Comparison of ENCODE assay signal across 11 cellular contexts in genomic region chr16:10579575-10579964, GRCh38. TPM values are rescaled to one million over a fixed set of nuclear protein-coding genes. Genes with fewer than 3 reads are reported as not detected.
DNase-seq lines count a peak whose midpoint lies in the region; ATAC-seq and TF ChIP-seq lines count a peak whose summit lies in the region.
"Had no signal": no experiment of that assay in that cellular context is flagged by ENCODE, and none has a peak within 500 bp of the region (broad histone marks: within the 10 kb centered on the region; RNA-seq: fewer than 3 reads in every experiment).

No MANE protein-coding gene starts in this region.

- H3K9ac ChIP-seq in fibroblast of lung (ENCODE audit: insufficient read depth, low read length), result peak overlapping the region; percentile 68
- H3K9ac ChIP-seq in neural progenitor cell, result no peak overlapping the region

- H4K20me1 ChIP-seq in fibroblast of lung (ENCODE audit: control insufficient read depth, extremely low read depth, insufficient read depth, low read length), result no peaks in the 10 kb centered on the region
- H4K20me1 ChIP-seq in neural progenitor cell (ENCODE audit: low read depth), result peaks cover 6% of the 10 kb centered on the region

- no peak for DNase-seq in A673 (ENCODE audit: low spot score)
- DNase-seq in Panc1 (ENCODE audit: low read depth, low spot score), result no peak
- no peak for DNase-seq in fibroblast of lung (ENCODE audit: low read depth in 2 of 2)
- no peak for DNase-seq in neural progenitor cell (ENCODE audit: low spot score)
- DNase-seq in hepatic stellate cell (ENCODE audit: low spot score), result no peak
- no peak for DNase-seq in 8988T
- no peak for DNase-seq in activated CD8-positive, alpha-beta memory T cell treated with anti-CD3 and anti-CD28 coated beads, Interleukin-2, amount 50 U/mL, for 4 hours
- DNase-seq: activated CD4-positive, alpha-beta T cell treated with anti-CD3 and anti-CD28 coated beads for 1 hour; NCI-H446 had no signal

- H3K4me3 ChIP-seq in A673 (ENCODE audit: low read depth, low read length, poor library complexity, severe bottlenecking) (peak overlapping the region; percentile 84), Panc1 (ENCODE audit: low read depth in 2 of 2, low read length in 2 of 2) (peak overlapping the region; percentile 60 to 68), fibroblast of lung (replicated peaks in 1 of 4; ENCODE audit: control extremely low read depth in 1 of 4, insufficient read depth in 1 of 4, low read depth in 3 of 4, low read length in 4 of 4) (peak overlapping the region; percentile 63 to 94 (median 72)), neural progenitor cell (peak overlapping the region; percentile 60)

- H3K9me3 Mint-ChIP-seq in neural progenitor cell, result peaks cover 4% of the 10 kb centered on the region
- H3K9me3 Mint-ChIP-seq: central memory CD8-positive, alpha-beta T cell had no signal

- peaks cover 48% of the 10 kb centered on the region for H3K4me1 Mint-ChIP-seq in neural progenitor cell
- H3K4me1 Mint-ChIP-seq: central memory CD8-positive, alpha-beta T cell had no signal

- peak; percentile 3; the same call in 1 of the 2 replicates for ATAC-seq in Panc1
- no peak for ATAC-seq in HG02970 (IDR thresholded peaks at IDR 0.05; ENCODE audit: low FRiP score, unreplicated experiment)

- H3K4me1 ChIP-seq in A673 (ENCODE audit: insufficient read depth, low read length, poor library complexity, severe bottlenecking), result peaks cover 4% of the 10 kb centered on the region
- H3K4me1 ChIP-seq in Panc1 (ENCODE audit: control insufficient read depth, insufficient read depth, low read length), result peaks cover 7% of the 10 kb centered on the region; the same call in 1 of the 2 replicates
- peaks cover 33% of the 10 kb centered on the region for H3K4me1 ChIP-seq in fibroblast of lung (ENCODE audit: control insufficient read depth, extremely low read depth, insufficient read depth, low read length)
- H3K4me1 ChIP-seq in neural progenitor cell, result peaks cover 42% of the 10 kb centered on the region

- H3K27ac ChIP-seq in A673 (ENCODE audit: low read depth, low read length, poor library complexity, severe bottlenecking), result peak overlapping the region; percentile 79
- no peak overlapping the region; the same call in 1 of the 2 replicates for H3K27ac ChIP-seq in Panc1 (ENCODE audit: low read length)
- H3K27ac ChIP-seq in fibroblast of lung (ENCODE audit: insufficient read depth, low read length), result peak overlapping the region; percentile 75
- no peak overlapping the region for H3K27ac ChIP-seq in neural progenitor cell

- no TSS peak for BruUV-seq in A673 (replicated peaks; lab: Mats Ljungman, UMichigan)
- BruUV-seq in Panc1 (replicated peaks; lab: Mats Ljungman, UMichigan), result TSS peak; percentile 74

- H3K36me3 ChIP-seq in A673 (ENCODE audit: insufficient read depth, low read length, poor library complexity, severe bottlenecking) (no peaks in the 10 kb centered on the region), Panc1 (ENCODE audit: control insufficient read depth, insufficient read depth, low read length) (no peaks in the 10 kb centered on the region), fibroblast of lung (ENCODE audit: control insufficient read depth, insufficient read depth, low read length) (no peaks in the 10 kb centered on the region), neural progenitor cell (no peaks in the 10 kb centered on the region)

- H3K27me3 Mint-ChIP-seq in neural progenitor cell (ENCODE audit: insufficient read depth, low read depth), result peaks cover 11% of the 10 kb centered on the region

- no peak for TF ChIP-seq CTCF in A673 (conservative IDR thresholded peaks at IDR 0.05; ENCODE audit: low read depth, low read length)
- no peak for TF ChIP-seq CTCF in Panc1 (IDR thresholded peaks at IDR 0.05)
- no peak for TF ChIP-seq CTCF in fibroblast of lung (conservative IDR thresholded peaks at IDR 0.05 in 1 of 2, IDR thresholded peaks at IDR 0.05 in 1 of 2; ENCODE audit: low read depth in 1 of 2, low read length in 2 of 2)
- TF ChIP-seq CTCF in neural progenitor cell (IDR thresholded peaks at IDR 0.05), result no peak

- peaks cover 26% of the 10 kb centered on the region for H3K79me2 ChIP-seq in fibroblast of lung (ENCODE audit: control insufficient read depth, insufficient read depth, low read length)
- no peaks in the 10 kb centered on the region for H3K79me2 ChIP-seq in neural progenitor cell (ENCODE audit: low read depth)

- intact Hi-C loops in A673 (cut with micrococcal nuclease; ENCODE audit: unreplicated experiment) (no loop called here), Panc1 (cut with micrococcal nuclease; ENCODE audit: unreplicated experiment) (no loop called here)

- H3K9me3 ChIP-seq in A673 (ENCODE audit: low read depth, low read length, poor library complexity, severe bottlenecking) (no peaks in the 10 kb centered on the region), Panc1 (ENCODE audit: control insufficient read depth, insufficient read depth, low read depth, low read length) (no peaks in the 10 kb centered on the region), fibroblast of lung (ENCODE audit: control insufficient read depth, insufficient read depth, low read depth, low read length) (no peaks in the 10 kb centered on the region), neural progenitor cell (ENCODE audit: low read depth) (no peaks in the 10 kb centered on the region)

- CTCF ChIA-PET in A673 (lab: Charles Lee), result interaction anchor here (0.6 kb wide), 1 partner anchor 204 kb away, joined by 4 read pairs; no protein-coding TSS in a partner anchor
- CTCF ChIA-PET in Panc1 (lab: Charles Lee), result interaction anchor here (0.5 kb wide), 1 partner anchor 25 kb away, joined by 3 read pairs; no protein-coding TSS in a partner anchor

- peaks cover 4% of the 10 kb centered on the region for H3F3A ChIP-seq in neural progenitor cell (ENCODE audit: low read depth)

- H3K27me3 ChIP-seq in A673 (replicated peaks; ENCODE audit: insufficient read depth, low read depth, low read length, poor library complexity) (no peaks in the 10 kb centered on the region), Panc1 (ENCODE audit: control insufficient read depth, insufficient read depth, low read length) (peaks cover 6% of the 10 kb centered on the region; the same call in 1 of the 2 replicates), fibroblast of lung (ENCODE audit: control insufficient read depth, insufficient read depth, low read length) (no peaks in the 10 kb centered on the region), neural progenitor cell (no peaks in the 10 kb centered on the region)

- in situ Hi-C loops in Panc1 (cut with HindIII; ENCODE audit: low pct_unique_long_range_greater_than_20kb, low sequenced_read_pairs), result no loop called here

- H3K27ac Mint-ChIP-seq in neural progenitor cell, result no peak overlapping the region

- peak overlapping the region; percentile 85 for H3K4me3 Mint-ChIP-seq in neural progenitor cell
- H3K4me3 Mint-ChIP-seq: central memory CD8-positive, alpha-beta T cell had no signal

- H3K36me3 Mint-ChIP-seq in neural progenitor cell, result peaks cover 2% of the 10 kb centered on the region

- H2AFZ ChIP-seq in fibroblast of lung (ENCODE audit: low read length) (peak overlapping the region; percentile 67), neural progenitor cell (replicated peaks) (peak overlapping the region; percentile 90)

- H3K4me2 ChIP-seq in fibroblast of lung (ENCODE audit: extremely low read depth, insufficient read depth, low read length) (peak overlapping the region; percentile 96), neural progenitor cell (peak overlapping the region; percentile 78)

- POLR2A ChIA-PET in A673 (lab: Charles Lee; ENCODE audit: low non-redundant PET), result no interaction called here
- POLR2A ChIA-PET in Panc1 (lab: Charles Lee), result interaction anchor here (0.6 kb wide), 1 partner anchor 12 kb away, joined by 4 read pairs; no protein-coding TSS in a partner anchor

RNA-seq across cellular contexts. Expression of gene EMP2, which starts 0.8 kb away (rescaled TPM):
- 12.9 and 15.9 TPM in 2 replicates for total RNA-seq in A673 (2021)
- 13.8 TPM for total RNA-seq in Panc1 (2021; ENCODE audit: unreplicated experiment)
- 8.2 TPM for polyA plus RNA-seq in Panc1 (2012; ENCODE audit: insufficient read length)
- 17.2 and 22.5 TPM in 2 replicates for total RNA-seq in fibroblast of lung
- polyA plus RNA-seq in fibroblast of lung, result 36.2 and 36.8 TPM in 2 replicates
- polyA plus RNA-seq in fibroblast of lung (2012), result 32.9 and 33.0 TPM in 2 replicates
- polyA minus RNA-seq in fibroblast of lung (ENCODE audit: low replicate concordance), result 65.5 and 70.6 TPM in 2 replicates
- 15.8 and 16.4 TPM in 2 replicates for total RNA-seq in neural progenitor cell (ENCODE audit: low replicate concordance)

Comparison
In these comparisons a context has a peak if more than half of its experiments do, and no peak if none do; other contexts are left out.
1. H3K27ac ChIP-seq: peak in A673 (single experiment) and fibroblast of lung (single experiment); none in Panc1 (single experiment) and neural progenitor cell (single experiment).
2. Peak in every context shown above with its lines, with median percentiles within 50 percentile points of each other: H3K4me3 ChIP-seq.